Comparison of ENCODE assay signal across 16 cellular contexts in genomic region chr6:139572001-139572400, GRCh38.
DNase-seq lines count a peak whose midpoint lies in the region; ATAC-seq, FAIRE-seq and TF ChIP-seq lines count a peak whose summit lies in the region.
"Had no signal": no experiment of that assay in that cellular context is flagged by ENCODE, and none has a peak within 500 bp of the region (broad histone marks: within the 10 kb centered on the region; RNA-seq: fewer than 3 reads in every experiment).

No MANE protein-coding gene starts in this region.

- no peaks in the 10 kb centered on the region for H3K27me3 ChIP-seq in SK-N-SH (ENCODE audit: insufficient read depth)
- no peaks in the 10 kb centered on the region for H3K27me3 ChIP-seq in mesenchymal stem cell (ENCODE audit: control insufficient read depth in 1 of 2, insufficient read depth in 1 of 2, low read length in 2 of 2)
- H3K27me3 ChIP-seq: BLaER1 had no signal

- H2BK12ac ChIP-seq in mesenchymal stem cell (ENCODE audit: low read length in 2 of 2): peak overlapping the region in 1 of 2 experiments; percentile 63

- TF ChIP-seq POLR2A in GM12892 (IDR thresholded peaks at IDR 0.05; ENCODE audit: low read depth, low read length): no peak

- no peaks in the 10 kb centered on the region for H3K79me2 ChIP-seq in SK-N-SH (ENCODE audit: insufficient read depth)

- CTCF ChIA-PET in SK-N-SH (lab: Yijun Ruan, JAX): no interaction called here

- no peak overlapping the region for H2BK120ac ChIP-seq in mesenchymal stem cell (ENCODE audit: low read depth, low read length)

- H3K4me1 ChIP-seq in SK-N-SH (ENCODE audit: control insufficient read depth in 1 of 2, insufficient read depth in 2 of 2, low read depth in 1 of 2, low read length in 1 of 2): peaks cover 0 to 10% of the 10 kb centered on the region in 2 experiments
- H3K4me1 ChIP-seq in mesenchymal stem cell (ENCODE audit: control insufficient read depth, insufficient read depth, low read depth, low read length): peaks cover 9% of the 10 kb centered on the region
- H3K4me1 ChIP-seq: BLaER1 had no signal

- H2BK15ac ChIP-seq in mesenchymal stem cell (ENCODE audit: low read depth, poor library complexity, severe bottlenecking): no peak overlapping the region

- TF ChIP-seq EP300 in SK-N-SH (IDR thresholded peaks at IDR 0.05; ENCODE audit: borderline replicate concordance in 1 of 2, low read depth in 1 of 2, low read length in 1 of 2): no peak

- no peak overlapping the region for H3K4me2 ChIP-seq in SK-N-SH
- H3K4me2 ChIP-seq in mesenchymal stem cell (ENCODE audit: low read length, poor library complexity, severe bottlenecking): no peak overlapping the region
- H3K4me2 ChIP-seq: BLaER1, GM23338 had no signal

- no peak overlapping the region for H3K14ac ChIP-seq in mesenchymal stem cell (ENCODE audit: low read length in 2 of 2)

- TF ChIP-seq RAD21 in SK-N-SH (IDR thresholded peaks at IDR 0.05; ENCODE audit: low read length): no peak

- H3K36me3 ChIP-seq in SK-N-SH (replicated peaks in 1 of 2; ENCODE audit: control insufficient read depth in 1 of 2, insufficient read depth in 2 of 2, low read length in 1 of 2) (no peaks in the 10 kb centered on the region), mesenchymal stem cell (ENCODE audit: control insufficient read depth in 1 of 2, insufficient read depth in 2 of 2, low read depth in 1 of 2, low read length in 2 of 2) (no peaks in the 10 kb centered on the region)
- H3K36me3 ChIP-seq: BLaER1 had no signal

- H3K9me2 ChIP-seq in SK-N-SH: no peaks in the 10 kb centered on the region

- H2AFZ ChIP-seq in SK-N-SH (ENCODE audit: low read depth) (peak overlapping the region; percentile 50; the same call in 1 of the 2 replicates), mesenchymal stem cell (ENCODE audit: low read depth, low read length) (no peak overlapping the region)
- H2AFZ ChIP-seq: GM23338 had no signal

- H2BK5ac ChIP-seq in mesenchymal stem cell (ENCODE audit: low read depth, low read length, poor library complexity, severe bottlenecking): no peak overlapping the region

- ATAC-seq in SK-N-SH treated with all-trans-retinoic acid at 6 μM for 48 hours (no peak), HG03565 (IDR thresholded peaks at IDR 0.05; ENCODE audit: unreplicated experiment) (no peak)
- ATAC-seq: GM23338 had no signal

- no peaks in the 10 kb centered on the region for H4K20me1 ChIP-seq in SK-N-SH (ENCODE audit: insufficient read depth)
- H4K20me1 ChIP-seq: BLaER1 had no signal

- H2AK5ac ChIP-seq in mesenchymal stem cell (ENCODE audit: low read length, severe bottlenecking): peak overlapping the region; percentile 10

- no peak overlapping the region for H4K91ac ChIP-seq in mesenchymal stem cell (ENCODE audit: low read length)

- no peak for TF ChIP-seq CTCF in SK-N-SH (IDR thresholded peaks at IDR 0.05)

- no peak overlapping the region for H3K18ac ChIP-seq in mesenchymal stem cell (ENCODE audit: low read depth in 1 of 2, low read length in 2 of 2)

- H3K23ac ChIP-seq in mesenchymal stem cell (ENCODE audit: low read length in 2 of 2): no peak overlapping the region

- H3K27ac ChIP-seq in SK-N-SH (ENCODE audit: low read depth in 2 of 2, low read length in 1 of 2) (0 out of 4 replicates have a peak overlapping the region, but pooled peaks of 1 of the 2 experiments have one; percentile 7), mesenchymal stem cell (ENCODE audit: low read length, poor library complexity, severe bottlenecking) (no peak overlapping the region)
- H3K27ac ChIP-seq: 22Rv1, BLaER1 had no signal

- H3K4ac ChIP-seq in mesenchymal stem cell (ENCODE audit: low read depth in 1 of 2, low read length in 2 of 2): peak overlapping the region in 1 of 2 experiments; percentile 82

- FAIRE-seq in GM12892 (lab: Jason Lieb, UNC): no peak
- FAIRE-seq: GM18507 had no signal

- 65% methylated on average over 1 of the region's 1 CpG for WGBS in SK-N-SH (ENCODE audit: low lambda C conversion rate)
- WGBS in mesenchymal stem cell: 100% methylated on average over 1 of the region's 1 CpG

- POLR2A ChIA-PET in SK-N-SH (lab: Yijun Ruan, JAX): no interaction called here

- H4K8ac ChIP-seq in mesenchymal stem cell (ENCODE audit: low read length): no peak overlapping the region

- H3K9me3 ChIP-seq in SK-N-SH (no peaks in the 10 kb centered on the region), mesenchymal stem cell (ENCODE audit: control insufficient read depth, low read length) (no peaks in the 10 kb centered on the region)
- H3K9me3 ChIP-seq: BLaER1 had no signal

- H3K9ac ChIP-seq in SK-N-SH: no peak overlapping the region
- H3K9ac ChIP-seq in mesenchymal stem cell (ENCODE audit: low read length): no peak overlapping the region
- H3K9ac ChIP-seq: BLaER1 had no signal

- peaks cover 5% of the 10 kb centered on the region for H3K79me1 ChIP-seq in mesenchymal stem cell (replicated peaks; ENCODE audit: low read length, poor library complexity, severe bottlenecking)

- peaks cover 26% of the 10 kb centered on the region for H3F3A ChIP-seq in SK-N-SH (replicated peaks; ENCODE audit: insufficient read depth)

- DNase-seq in SK-N-SH (no peak), M059J (ENCODE audit: low read depth) (peak; percentile 35), mesenchymal stem cell (no peak), GM12892 (ENCODE audit: insufficient read length) (no peak), foreskin melanocyte (no peak)
- DNase-seq: AML-193; CD8-positive, alpha-beta memory T cell; DMS53; H7; KG1 had no signal

- H3K4me3 ChIP-seq in SK-N-SH (ENCODE audit: low read depth in 2 of 2, low read length in 1 of 2) (no peak overlapping the region), mesenchymal stem cell (ENCODE audit: insufficient read depth in 1 of 2, low read depth in 1 of 2, low read length in 2 of 2) (no peak overlapping the region)
- H3K4me3 ChIP-seq: BLaER1, GM23338 had no signal

TF ChIP-seq in SK-N-SH, 30 proteins besides CTCF, POLR2A, EP300 and RAD21 (continues in another document):
- TF ChIP-seq SMC3 (IDR thresholded peaks at IDR 0.05; ENCODE audit: low read depth, low read length) (no peak), MXI1 (IDR thresholded peaks at IDR 0.05; ENCODE audit: low read depth, low read length) (no peak), USF2 (IDR thresholded peaks at IDR 0.05; ENCODE audit: borderline replicate concordance, low read depth, low read length) (no peak), USF1 (IDR thresholded peaks at IDR 0.05; ENCODE audit: borderline replicate concordance, low read depth) (no peak), POLR2AphosphoS5 (IDR thresholded peaks at IDR 0.05; ENCODE audit: low read depth, low read length) (no peak)

TF ChIP-seq in SK-N-SH treated with all-trans-retinoic acid at 6 μM for 48 hours, 23 proteins besides CTCF, POLR2A, EP300 and RAD21:
- TF ChIP-seq GLIS3 (CRISPR knock-in tag; IDR thresholded peaks at IDR 0.05): no peak
- TF ChIP-seq BACH2 (CRISPR knock-in tag; IDR thresholded peaks at IDR 0.05; ENCODE audit: borderline replicate concordance): no peak
- TF ChIP-seq POU6F1 (CRISPR knock-in tag; IDR thresholded peaks at IDR 0.05; ENCODE audit: borderline replicate concordance, low read depth): no peak
- TF ChIP-seq CSDC2 (CRISPR knock-in tag; IDR thresholded peaks at IDR 0.05): no peak
- no peak for TF ChIP-seq ESRRG (CRISPR knock-in tag; IDR thresholded peaks at IDR 0.05)
- no peak for TF ChIP-seq ZNF8 (CRISPR knock-in tag; IDR thresholded peaks at IDR 0.05)
- TF ChIP-seq SNAI2 (CRISPR knock-in tag; IDR thresholded peaks at IDR 0.05): no peak
- no peak for TF ChIP-seq ZNF565 (CRISPR knock-in tag; conservative IDR thresholded peaks at IDR 0.05; ENCODE audit: low read depth)
- no peak for TF ChIP-seq TOX (CRISPR knock-in tag; IDR thresholded peaks at IDR 0.05; ENCODE audit: borderline replicate concordance)
